24 cellular contexts compared by ENCODE assay signal in genomic region chr1:228453022-228453560, GRCh38. TPM values are rescaled to one million over a fixed set of nuclear protein-coding genes. Genes with fewer than 3 reads are reported as not detected.
A peak's percentile ranks its signal among the peaks of the same experiment; 100 is the strongest.
DNase-seq lines count a peak whose midpoint lies in the region; ATAC-seq and TF ChIP-seq lines count a peak whose summit lies in the region.
"Had no signal": no experiment of that assay in that cellular context is flagged by ENCODE, and none has a peak within 500 bp of the region (broad histone marks: within the 10 kb centered on the region; RNA-seq: fewer than 3 reads in every experiment).

No MANE protein-coding gene starts in this region.

- no peaks in the 10 kb centered on the region for H3K9me3 Mint-ChIP-seq in activated CD8-positive, alpha-beta T cell treated with anti-CD3 and anti-CD28 coated beads, Interleukin-2, amount 10 ng/mL, durations not matched to agents 7 days and 5 days (ENCODE audit: insufficient read depth)
- no peaks in the 10 kb centered on the region for H3K9me3 Mint-ChIP-seq in activated CD8-positive, alpha-beta T cell treated with anti-CD3 and anti-CD28 coated beads for 36 hours
- H3K9me3 Mint-ChIP-seq: CD8-positive, alpha-beta memory T cell; stimulated activated naive CD8-positive, alpha-beta T cell treated with anti-CD3 and anti-CD28 coated beads, Interleukin-15, Interleukin-2, amounts not matched to agents 100 ng/mL and 50 ng/mL, for 24 hours had no signal

- H3K4me3 ChIP-seq in KMS-11 (IDR thresholded peaks at IDR 0.05; ENCODE audit: insufficient read depth, low read depth, low read length) = no peak overlapping the region
- H3K4me3 ChIP-seq in WERI-Rb-1 (ENCODE audit: low read depth, low read length) = no peak overlapping the region
- H3K4me3 ChIP-seq: left lung, thoracic aorta, vagina had no signal

- H3K79me2 ChIP-seq in KMS-11 (ENCODE audit: insufficient read depth, low read depth) = no peaks in the 10 kb centered on the region

- H3K4me3 Mint-ChIP-seq in activated CD8-positive, alpha-beta T cell treated with anti-CD3 and anti-CD28 coated beads, Interleukin-2, amount 10 ng/mL, durations not matched to agents 7 days and 5 days = no peak overlapping the region
- no peak overlapping the region for H3K4me3 Mint-ChIP-seq in activated CD8-positive, alpha-beta T cell treated with anti-CD3 and anti-CD28 coated beads for 36 hours
- no peak overlapping the region for H3K4me3 Mint-ChIP-seq in T-helper 17 cell
- H3K4me3 Mint-ChIP-seq: CD8-positive, alpha-beta memory T cell; stimulated activated naive CD8-positive, alpha-beta T cell treated with anti-CD3 and anti-CD28 coated beads, Interleukin-15, Interleukin-2, amounts not matched to agents 100 ng/mL and 50 ng/mL, for 24 hours had no signal

- ATAC-seq in activated CD8-positive, alpha-beta T cell treated with anti-CD3 and anti-CD28 coated beads, Interleukin-2, amount 10 ng/mL, durations not matched to agents 7 days and 5 days = no peak
- ATAC-seq in activated CD8-positive, alpha-beta T cell treated with anti-CD3 and anti-CD28 coated beads for 36 hours = no peak
- ATAC-seq in T-helper 17 cell (no peak), GM19351 (IDR thresholded peaks at IDR 0.05; ENCODE audit: unreplicated experiment) (no peak)
- ATAC-seq: left lung, PC-3 had no signal

- no peaks in the 10 kb centered on the region for H4K20me1 ChIP-seq in KMS-11 (ENCODE audit: insufficient read depth)

- intact Hi-C loops in activated CD8-positive, alpha-beta T cell treated with anti-CD3 and anti-CD28 coated beads for 36 hours (cut with micrococcal nuclease) = no loop called here
- intact Hi-C loops in posterior vena cava (cut with DNase I) = no loop called here

- peaks cover 31% of the 10 kb centered on the region for H3K4me1 Mint-ChIP-seq in activated CD8-positive, alpha-beta T cell treated with anti-CD3 and anti-CD28 coated beads, Interleukin-2, amount 10 ng/mL, durations not matched to agents 7 days and 5 days (ENCODE audit: low read depth)
- H3K4me1 Mint-ChIP-seq in activated CD8-positive, alpha-beta T cell treated with anti-CD3 and anti-CD28 coated beads for 36 hours (ENCODE audit: low read depth) = peaks cover 14% of the 10 kb centered on the region
- peaks cover 22% of the 10 kb centered on the region for H3K4me1 Mint-ChIP-seq in T-helper 17 cell

- no peaks in the 10 kb centered on the region for H3K4me1 ChIP-seq in KMS-11 (ENCODE audit: low read depth, poor library complexity, severe bottlenecking)
- H3K4me1 ChIP-seq: BE2C had no signal

- H3K36me3 Mint-ChIP-seq in activated CD8-positive, alpha-beta T cell treated with anti-CD3 and anti-CD28 coated beads, Interleukin-2, amount 10 ng/mL, durations not matched to agents 7 days and 5 days (ENCODE audit: low read depth) = peaks cover 10% of the 10 kb centered on the region
- peaks cover 7% of the 10 kb centered on the region for H3K36me3 Mint-ChIP-seq in activated CD8-positive, alpha-beta T cell treated with anti-CD3 and anti-CD28 coated beads for 36 hours (ENCODE audit: low read depth)
- H3K36me3 Mint-ChIP-seq in T-helper 17 cell (ENCODE audit: low read depth) = peaks cover 2% of the 10 kb centered on the region

- H3K9ac ChIP-seq in KMS-11 = no peak overlapping the region

- H3K27ac ChIP-seq in KMS-11 = no peak overlapping the region
- H3K27ac ChIP-seq in WERI-Rb-1 = no peak overlapping the region
- H3K27ac ChIP-seq: left lung, thoracic aorta, vagina, VCaP had no signal

- POLR2A ChIA-PET in activated CD8-positive, alpha-beta T cell treated with anti-CD3 and anti-CD28 coated beads, Interleukin-2, amount 10 ng/mL, durations not matched to agents 7 days and 5 days (lab: Charles Lee) = interaction anchor here (1.3 kb wide), 1 partner anchor 20 kb away, joined by 3 read pairs; no protein-coding TSS in a partner anchor
- POLR2A ChIA-PET in activated CD8-positive, alpha-beta T cell treated with anti-CD3 and anti-CD28 coated beads for 36 hours (lab: Charles Lee) = no interaction called here

- H2AFZ ChIP-seq in KMS-11 (ENCODE audit: low read depth) = peak overlapping the region; percentile 9; the same call in 1 of the 2 replicates

- peaks cover 7% of the 10 kb centered on the region for H3K27me3 Mint-ChIP-seq in activated CD8-positive, alpha-beta T cell treated with anti-CD3 and anti-CD28 coated beads, Interleukin-2, amount 10 ng/mL, durations not matched to agents 7 days and 5 days (ENCODE audit: low read depth)
- H3K27me3 Mint-ChIP-seq in activated CD8-positive, alpha-beta T cell treated with anti-CD3 and anti-CD28 coated beads for 36 hours = peaks cover 7% of the 10 kb centered on the region
- peaks cover 5% of the 10 kb centered on the region for H3K27me3 Mint-ChIP-seq in T-helper 17 cell

- no peak for TF ChIP-seq CTCF in activated CD8-positive, alpha-beta T cell treated with anti-CD3 and anti-CD28 coated beads for 36 hours (IDR thresholded peaks at IDR 0.05)
- TF ChIP-seq CTCF in KMS-11 (conservative IDR thresholded peaks at IDR 0.05; ENCODE audit: low read depth, low read length) = no peak
- no peak for TF ChIP-seq CTCF in WERI-Rb-1 (IDR thresholded peaks at IDR 0.05; ENCODE audit: low read depth, low read length)

- H3K9me3 ChIP-seq in T-helper 17 cell (ENCODE audit: control insufficient read depth, low read length, poor library complexity, severe bottlenecking) (no peaks in the 10 kb centered on the region), WERI-Rb-1 (ENCODE audit: severe bottlenecking) (no peaks in the 10 kb centered on the region)
- H3K9me3 ChIP-seq: BE2C, left lung, thoracic aorta, vagina had no signal

- H3K27ac Mint-ChIP-seq in activated CD8-positive, alpha-beta T cell treated with anti-CD3 and anti-CD28 coated beads, Interleukin-2, amount 10 ng/mL, durations not matched to agents 7 days and 5 days = peak overlapping the region; percentile 1
- H3K27ac Mint-ChIP-seq in activated CD8-positive, alpha-beta T cell treated with anti-CD3 and anti-CD28 coated beads for 36 hours = no peak overlapping the region
- peak overlapping the region; percentile 57 for H3K27ac Mint-ChIP-seq in T-helper 17 cell
- H3K27ac Mint-ChIP-seq: stimulated activated naive CD8-positive, alpha-beta T cell treated with anti-CD3 and anti-CD28 coated beads, Interleukin-15, Interleukin-2, amounts not matched to agents 100 ng/mL and 50 ng/mL, for 24 hours had no signal

- no peak for DNase-seq in activated CD8-positive, alpha-beta T cell treated with anti-CD3 and anti-CD28 coated beads, Interleukin-2, amount 10 ng/mL, durations not matched to agents 7 days and 5 days
- DNase-seq in activated CD8-positive, alpha-beta T cell treated with anti-CD3 and anti-CD28 coated beads for 36 hours = no peak
- DNase-seq in T-helper 17 cell (no peak), posterior vena cava (ENCODE audit: low spot score) (peak; percentile 56), WERI-Rb-1 (no peak), foreskin melanocyte (no peak)
- DNase-seq: activated CD4-positive, alpha-beta T cell treated with anti-CD3 and anti-CD28 coated beads for 48 hours; activated CD8-positive, alpha-beta memory T cell treated with anti-CD3 and anti-CD28 coated beads, Interleukin-2, amount 50 U/mL, for 48 hours; BE2C; CD8-positive, alpha-beta memory T cell; left lung; mesenchymal stem cell; NCI-H146; NCI-H510A; PC-3; SHP77; T-helper 9 cell had no signal

- H3K27me3 ChIP-seq in KMS-11 (ENCODE audit: insufficient read depth, low read depth) (no peaks in the 10 kb centered on the region), WERI-Rb-1 (ENCODE audit: insufficient read depth, low read depth, severe bottlenecking) (no peaks in the 10 kb centered on the region)
- H3K27me3 ChIP-seq: BE2C, vagina had no signal

- no peak overlapping the region for H3K4me2 ChIP-seq in KMS-11

- CTCF ChIA-PET in activated CD8-positive, alpha-beta T cell treated with anti-CD3 and anti-CD28 coated beads, Interleukin-2, amount 10 ng/mL, durations not matched to agents 7 days and 5 days (lab: Charles Lee) = no interaction called here
- CTCF ChIA-PET in activated CD8-positive, alpha-beta T cell treated with anti-CD3 and anti-CD28 coated beads for 36 hours (lab: Charles Lee) = interaction anchor here (0.5 kb wide), 1 partner anchor 8 kb away, joined by 3 read pairs; no protein-coding TSS in a partner anchor

- no peaks in the 10 kb centered on the region for H3K36me3 ChIP-seq in KMS-11 (ENCODE audit: insufficient read depth)
- no peaks in the 10 kb centered on the region for H3K36me3 ChIP-seq in WERI-Rb-1
- H3K36me3 ChIP-seq: left lung, thoracic aorta, vagina had no signal

RNA-seq across cellular contexts. Expression of gene RNF187, which starts 34.1 kb away (rescaled TPM):
- total RNA-seq in activated CD8-positive, alpha-beta T cell treated with anti-CD3 and anti-CD28 coated beads, Interleukin-2, amount 10 ng/mL, durations not matched to agents 7 days and 5 days = 100 to 1,000 TPM; 129 to 139 TPM
- 100 to 1,000 TPM; 147 TPM for total RNA-seq in activated CD8-positive, alpha-beta T cell treated with anti-CD3 and anti-CD28 coated beads for 36 hours
- total RNA-seq in T-helper 17 cell = 10 to 100 TPM; 65.6 to 77.8 TPM
- 10 to 100 TPM; 61.6 to 64.3 TPM for total RNA-seq in posterior vena cava

RNA-seq across cellular contexts. Expression of gene TRIM17, which starts 36.4 kb away (rescaled TPM):
- total RNA-seq in activated CD8-positive, alpha-beta T cell treated with anti-CD3 and anti-CD28 coated beads, Interleukin-2, amount 10 ng/mL, durations not matched to agents 7 days and 5 days = 1 to 10 TPM; 2.8 to 4.0 TPM
- 1 to 10 TPM; 1.9 to 2.7 TPM for total RNA-seq in activated CD8-positive, alpha-beta T cell treated with anti-CD3 and anti-CD28 coated beads for 36 hours
- total RNA-seq in T-helper 17 cell (1 to 10 TPM in 1 of 2 donors, under 1 TPM in 1; 0.47 to 2.0 TPM), posterior vena cava (1 to 10 TPM in 1 of 2 donors, under 1 TPM in 1; 0.38 to 1.9 TPM)
- total RNA-seq: G401, PC-3 had no signal

RNA-seq across cellular contexts. Expression of gene TRIM11, which starts 46.5 kb away (rescaled TPM):
- 10 to 100 TPM; 66.5 to 71.9 TPM for total RNA-seq in activated CD8-positive, alpha-beta T cell treated with anti-CD3 and anti-CD28 coated beads, Interleukin-2, amount 10 ng/mL, durations not matched to agents 7 days and 5 days
- total RNA-seq in activated CD8-positive, alpha-beta T cell treated with anti-CD3 and anti-CD28 coated beads for 36 hours = 10 to 100 TPM; 30.7 to 32.1 TPM
- 10 to 100 TPM; 35.5 to 52.5 TPM for total RNA-seq in T-helper 17 cell
- total RNA-seq in posterior vena cava = 10 to 100 TPM; 12.7 to 13.3 TPM
